ENCODE assay signal across 8 cellular contexts in the genomic region with DNA sequence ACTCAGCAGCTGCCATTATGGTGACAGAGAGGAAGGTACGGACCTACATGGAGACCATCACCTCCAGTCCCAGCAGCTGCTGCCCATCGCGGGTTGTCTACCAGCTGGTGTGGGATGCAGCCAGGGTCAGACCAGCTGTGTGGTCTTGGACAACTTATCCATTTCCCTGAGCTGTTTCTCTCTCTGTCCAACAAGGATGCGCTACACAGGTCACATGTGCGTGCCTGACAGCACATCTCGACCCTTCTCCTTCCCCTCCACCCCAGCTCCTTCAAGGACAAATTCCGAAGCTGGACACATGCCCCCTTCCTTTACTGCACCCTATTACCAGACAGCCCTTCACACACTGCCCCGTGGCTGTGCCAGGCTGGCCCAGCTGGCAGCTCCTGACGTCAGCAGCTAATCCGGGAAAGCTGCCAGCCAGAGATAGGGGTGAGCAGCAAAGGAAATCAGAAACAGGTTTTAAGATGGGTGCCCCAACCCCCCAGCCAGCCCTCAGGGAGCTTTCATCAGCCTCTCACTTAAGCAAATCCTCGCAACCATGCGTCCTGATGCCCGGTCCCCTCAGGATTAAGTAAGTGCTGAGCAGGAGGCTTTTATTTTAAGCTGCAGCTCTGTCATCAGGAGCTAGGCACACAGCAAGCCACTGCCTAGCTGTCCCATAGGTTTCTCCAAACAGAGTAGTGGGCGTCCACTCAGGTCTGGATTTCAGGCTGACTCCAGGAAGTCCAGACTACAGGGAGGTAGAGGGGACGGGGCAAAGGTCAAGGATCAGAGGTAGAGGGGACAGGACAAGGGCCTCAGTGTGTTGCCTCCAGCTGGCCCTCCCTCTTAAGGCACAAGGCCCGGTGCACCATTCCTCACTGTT. TPM values are rescaled to one million over a fixed set of nuclear protein-coding genes. Genes with fewer than 3 reads are reported as not detected.
DNase-seq lines count a peak whose midpoint lies in the region; ATAC-seq, FAIRE-seq and TF ChIP-seq lines count a peak whose summit lies in the region.

No MANE protein-coding gene starts in this region.

- peak overlapping the region; percentile 54 for H3K4me2 ChIP-seq in fibroblast of lung (ENCODE audit: extremely low read depth, insufficient read depth, low read length)

- no peaks in the 10 kb centered on the region for H3K9me3 ChIP-seq in fibroblast of lung (ENCODE audit: control insufficient read depth, insufficient read depth, low read depth, low read length)

- no peaks in the 10 kb centered on the region for H3K27me3 ChIP-seq in fibroblast of lung (ENCODE audit: control insufficient read depth, insufficient read depth, low read length)

- no peak overlapping the region for H3K9ac ChIP-seq in fibroblast of lung (ENCODE audit: insufficient read depth, low read length)

- H3K79me2 ChIP-seq in fibroblast of lung (ENCODE audit: control insufficient read depth, insufficient read depth, low read length), result no peaks in the 10 kb centered on the region

- TF ChIP-seq CTCF in fibroblast of lung (conservative IDR thresholded peaks at IDR 0.05 in 1 of 2, IDR thresholded peaks at IDR 0.05 in 1 of 2; ENCODE audit: low read depth in 1 of 2, low read length in 2 of 2) (no peak), omental fat pad (IDR thresholded peaks at IDR 0.05) (no peak)

- H2AFZ ChIP-seq in fibroblast of lung (ENCODE audit: low read length), result no peak overlapping the region

- peaks cover 17% of the 10 kb centered on the region for H3K4me1 ChIP-seq in fibroblast of lung (ENCODE audit: control insufficient read depth, extremely low read depth, insufficient read depth, low read length)

- no peak for FAIRE-seq in urothelium cell line (lab: Jason Lieb, UNC)

- peak overlapping the region; percentile 34 for H3K27ac ChIP-seq in fibroblast of lung (ENCODE audit: insufficient read depth, low read length)

- ATAC-seq in omental fat pad (ENCODE audit: low FRiP score) (peak; percentile 53), GM18873 (IDR thresholded peaks at IDR 0.05; ENCODE audit: low FRiP score, unreplicated experiment) (no peak), GM21423 (IDR thresholded peaks at IDR 0.05; ENCODE audit: unreplicated experiment) (no peak)

- H3K36me3 ChIP-seq in fibroblast of lung (ENCODE audit: control insufficient read depth, insufficient read depth, low read length), result no peaks in the 10 kb centered on the region

- no peak overlapping the region for H3K4me3 ChIP-seq in fibroblast of lung (replicated peaks in 1 of 4; ENCODE audit: control extremely low read depth in 1 of 4, insufficient read depth in 1 of 4, low read depth in 3 of 4, low read length in 4 of 4)

- DNase-seq in DMS 273 treated with DMSO at 0.1 percent for 48 hours (lab: John Stamatoyannopoulos, UW) (peak; percentile 69), NCI-H82 (lab: John Stamatoyannopoulos, UW) (peak; percentile 94), fibroblast of lung (ENCODE audit: low read depth in 2 of 2) (peak; percentile 35 to 90), omental fat pad (ENCODE audit: low spot score) (no peak), DMS114 treated with DMSO at 0.1 percent for 48 hours (lab: John Stamatoyannopoulos, UW; ENCODE audit: unreplicated experiment) (no peak), urothelium cell line (ENCODE audit: low spot score) (no peak)

- no peaks in the 10 kb centered on the region for H4K20me1 ChIP-seq in fibroblast of lung (ENCODE audit: control insufficient read depth, extremely low read depth, insufficient read depth, low read length)

RNA-seq across cellular contexts. Expression of a gene that starts 20.3 kb away (rescaled TPM):
- total RNA-seq in fibroblast of lung (14.9 and 22.5 TPM in 2 replicates), omental fat pad (10 to 100 TPM; 11.6 to 25.5 (median 18.1) TPM)
- polyA plus RNA-seq in fibroblast of lung, result 8.2 and 9.0 TPM in 2 replicates
- 8.0 and 9.7 TPM in 2 replicates for polyA plus RNA-seq in fibroblast of lung (2012)
- polyA minus RNA-seq in fibroblast of lung (ENCODE audit: low replicate concordance), result 82.9 and 121 TPM in 2 replicates

RNA-seq across cellular contexts. Expression of a gene that starts 44.6 kb away (rescaled TPM):
- total RNA-seq in fibroblast of lung, result 19.5 and 20.6 TPM in 2 replicates
- polyA plus RNA-seq in fibroblast of lung, result 19.5 and 20.9 TPM in 2 replicates
- 25.6 and 32.7 TPM in 2 replicates for polyA plus RNA-seq in fibroblast of lung (2012)
- polyA minus RNA-seq in fibroblast of lung (ENCODE audit: low replicate concordance), result 71.1 and 71.9 TPM in 2 replicates
- total RNA-seq in omental fat pad, result 100 to 1,000 TPM in 1 of 4 donors, 10 to 100 TPM in 3; 59.4 to 111 (median 64.1) TPM

Comparison
In these comparisons a context has a peak if more than half of its experiments do, and no peak if none do; other contexts are left out.
1. DNase-seq: peak in DMS 273 treated with DMSO at 0.1 percent for 48 hours (single experiment), NCI-H82 (single experiment) and fibroblast of lung (2 of 2); none in omental fat pad (single experiment), DMS114 treated with DMSO at 0.1 percent for 48 hours (single experiment) and urothelium cell line (single experiment).